ENCODE assay signal across 8 cellular contexts in the genomic region with DNA sequence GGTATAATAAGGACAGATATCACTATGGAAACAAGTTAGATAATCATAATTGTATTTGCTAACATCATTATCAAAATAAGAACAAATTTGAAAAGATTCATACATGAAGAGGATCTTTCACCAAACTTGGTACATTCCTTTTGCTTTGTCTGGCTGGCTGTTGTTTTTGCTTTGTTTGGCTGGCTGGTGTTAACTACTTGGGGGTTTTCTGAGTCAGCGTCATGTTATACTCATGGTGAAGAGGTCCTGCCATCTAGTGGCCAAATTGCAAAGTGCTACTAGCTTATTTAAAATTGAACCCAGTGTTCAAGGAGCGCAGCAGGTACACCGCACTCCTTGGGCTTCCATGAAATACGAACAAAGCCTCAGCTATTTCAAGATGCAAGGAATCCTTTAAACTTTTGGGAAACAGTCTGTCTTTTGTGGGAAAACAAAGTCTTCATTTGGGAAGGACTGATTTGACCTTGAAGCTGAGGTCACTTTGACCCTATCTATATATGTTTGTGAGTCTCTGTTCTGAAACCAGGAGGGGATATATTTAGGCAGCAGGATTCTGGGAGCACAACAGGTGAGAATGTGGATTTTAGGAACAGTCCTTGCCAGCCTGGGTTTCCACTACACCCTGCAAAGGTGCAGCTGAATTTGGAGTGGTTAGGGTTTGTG.
A peak's percentile ranks its signal among the peaks of the same experiment; 100 is the strongest.
DNase-seq lines count a peak whose midpoint lies in the region; ATAC-seq and TF ChIP-seq lines count a peak whose summit lies in the region.

No MANE protein-coding gene starts in this region.

- ATAC-seq in GM19455 (IDR thresholded peaks at IDR 0.05; ENCODE audit: unreplicated experiment) (peak; percentile 88), HG03469 (IDR thresholded peaks at IDR 0.05; ENCODE audit: unreplicated experiment) (peak; percentile 91), gastroesophageal sphincter (peak; percentile 81)
- no peak for ATAC-seq in effector memory CD8-positive, alpha-beta T cell (replicated peaks)

- H3K27ac Mint-ChIP-seq in effector memory CD8-positive, alpha-beta T cell = no peak overlapping the region

- intact Hi-C loops in ovary (cut with DNase I) = no loop called here

- peak; percentile 58 to 84 (median 64) for TF ChIP-seq CTCF in gastroesophageal sphincter (IDR thresholded peaks at IDR 0.05)
- peak; percentile 75 to 80 (median 78) for TF ChIP-seq CTCF in ovary (IDR thresholded peaks at IDR 0.05)

- TF ChIP-seq POLR2A in gastroesophageal sphincter (IDR thresholded peaks at IDR 0.05) (no peak), ovary (IDR thresholded peaks at IDR 0.05) (no peak)

- no peaks in the 10 kb centered on the region for H3K27me3 Mint-ChIP-seq in effector memory CD8-positive, alpha-beta T cell

- 13% methylated on average over 4 of the region's 4 CpGs; no CpG with 5 or more reads in 1 of the 2 donors for WGBS in gastroesophageal sphincter (ENCODE audit: low coverage in 1 of 2), 2 donors
- WGBS in ovary, 3 donors = 3 to 11% (median 4%) methylated on average over 4 of the region's 4 CpGs

- H3K4me3 ChIP-seq in gastroesophageal sphincter (no peak overlapping the region), ovary (no peak overlapping the region)

- no peaks in the 10 kb centered on the region for H3K4me1 Mint-ChIP-seq in effector memory CD8-positive, alpha-beta T cell (ENCODE audit: low read depth in 2 of 2)

- no peaks in the 10 kb centered on the region for H3K36me3 Mint-ChIP-seq in effector memory CD8-positive, alpha-beta T cell (ENCODE audit: insufficient read depth)

- H3K4me3 Mint-ChIP-seq in effector memory CD8-positive, alpha-beta T cell = no peak overlapping the region

- H3K27me3 ChIP-seq in gastroesophageal sphincter (no peaks in the 10 kb centered on the region), ovary (no peaks in the 10 kb centered on the region)

- peak overlapping the region in 3 of 4 donors; percentile 35 to 48 (median 45) for H3K27ac ChIP-seq in gastroesophageal sphincter
- H3K27ac ChIP-seq in ovary = no peak overlapping the region

- H3K36me3 ChIP-seq in gastroesophageal sphincter (no peaks in the 10 kb centered on the region), ovary (no peaks in the 10 kb centered on the region)

- no peaks in the 10 kb centered on the region for H3K9me3 Mint-ChIP-seq in effector memory CD8-positive, alpha-beta T cell

- TF ChIP-seq EP300 in gastroesophageal sphincter (IDR thresholded peaks at IDR 0.05) (no peak), ovary (IDR thresholded peaks at IDR 0.05) (no peak)

- no peaks in the 10 kb centered on the region for H3K4me1 ChIP-seq in gastroesophageal sphincter
- no peaks in the 10 kb centered on the region for H3K4me1 ChIP-seq in ovary (ENCODE audit: insufficient read depth)

- DNase-seq in DMS53 treated with DMSO at 0.1 percent for 48 hours (lab: John Stamatoyannopoulos, UW; ENCODE audit: unreplicated experiment) (peak; percentile 49), NCI-H460 (ENCODE audit: extremely low read depth, low read depth) (peak; percentile 61), ovary (peak in 4 of 5 donors; percentile 40 to 72 (median 56))
- peak; percentile 53 for DNase-seq in activated T-cell treated with anti-CD3 and anti-CD28 coated beads, Interleukin-2, amount 50 U/mL, for 48 hours
- DNase-seq in effector memory CD8-positive, alpha-beta T cell = no peak

- H3K9me3 ChIP-seq in gastroesophageal sphincter = no peaks in the 10 kb centered on the region
- H3K9me3 ChIP-seq in ovary = no peaks in the 10 kb centered on the region

Comparison
In these comparisons a context has a peak if more than half of its experiments do, and no peak if none do; other contexts are left out.
1. DNase-seq: peak in DMS53 treated with DMSO at 0.1 percent for 48 hours (single experiment), NCI-H460 (single experiment), activated T-cell treated with anti-CD3 and anti-CD28 coated beads, Interleukin-2, amount 50 U/mL, for 48 hours (2 of 2) and ovary (4 of 5); none in effector memory CD8-positive, alpha-beta T cell (0 of 3).
2. H3K27ac ChIP-seq: peak in gastroesophageal sphincter (3 of 4); none in ovary (0 of 2).